ENCODE assay signal across 27 cellular contexts in genomic region chr5:58714046-58714445, GRCh38.
"Had no signal": no experiment of that assay in that cellular context is flagged by ENCODE, and none has a peak within 500 bp of the region (broad histone marks: within the 10 kb centered on the region; RNA-seq: fewer than 3 reads in every experiment).

No MANE protein-coding gene starts in this region.

- H3K9me3 Mint-ChIP-seq: effector memory CD8-positive, alpha-beta T cell had no signal

- H3K4me3 ChIP-seq: colonic mucosa, coronary artery, dorsolateral prefrontal cortex, esophagus muscularis mucosa, esophagus squamous epithelium, gastrocnemius medialis, gastroesophageal sphincter, heart left ventricle, heart right ventricle had no signal

- H3K27me3 Mint-ChIP-seq: dendritic cell treated with granulocyte-macrophage colony-stimulating factor and Interleukin-4, amounts not matched to agents 40 ng/mL and 50 ng/mL, for 4 days had no signal

- FAIRE-seq: colon, endothelial cell of umbilical vein had no signal

- H3K4me1 ChIP-seq: colonic mucosa, esophagus muscularis mucosa, esophagus squamous epithelium, foreskin keratinocyte, gastrocnemius medialis, gastroesophageal sphincter, heart left ventricle, heart right ventricle had no signal

- ATAC-seq: effector memory CD8-positive, alpha-beta T cell; esophagus mucosa; foreskin keratinocyte; gastrocnemius medialis; gastroesophageal sphincter; heart left ventricle; heart right ventricle had no signal

- H3K9me3 ChIP-seq: colonic mucosa, esophagus muscularis mucosa, esophagus squamous epithelium, gastrocnemius medialis had no signal

- H3K27ac Mint-ChIP-seq: dendritic cell treated with granulocyte-macrophage colony-stimulating factor and Interleukin-4, amounts not matched to agents 40 ng/mL and 50 ng/mL, for 4 days; effector memory CD8-positive, alpha-beta T cell; endodermal cell had no signal

- H3K27ac ChIP-seq: colonic mucosa, coronary artery, dorsolateral prefrontal cortex, epithelial cell of prostate, esophagus muscularis mucosa, esophagus squamous epithelium, foreskin keratinocyte, gastrocnemius medialis, gastroesophageal sphincter, heart left ventricle, heart right ventricle had no signal

- DNase-seq: colonic mucosa; cortex of kidney; dermis blood vessel endothelial cell; dorsolateral prefrontal cortex; effector CD4-positive, alpha-beta T cell; effector CD8-positive, alpha-beta T cell; effector memory CD4-positive, alpha-beta T cell; effector memory CD8-positive, alpha-beta T cell; endodermal cell; erythroblast; esophagus squamous epithelium; foreskin fibroblast; foreskin keratinocyte; foreskin melanocyte; gastrocnemius medialis; glutamatergic neuron; head of caudate nucleus; heart left ventricle; heart right ventricle had no signal

- H3K27me3 ChIP-seq: colonic mucosa, dorsolateral prefrontal cortex, esophagus muscularis mucosa, esophagus squamous epithelium, gastroesophageal sphincter, heart left ventricle, heart right ventricle had no signal

- H3K4me3 Mint-ChIP-seq: dendritic cell treated with granulocyte-macrophage colony-stimulating factor and Interleukin-4, amounts not matched to agents 40 ng/mL and 50 ng/mL, for 4 days; effector memory CD8-positive, alpha-beta T cell; endodermal cell had no signal

- H3K36me3 ChIP-seq: colonic mucosa, esophagus muscularis mucosa, esophagus squamous epithelium, gastrocnemius medialis, gastroesophageal sphincter, heart left ventricle, heart right ventricle had no signal
